In the genomic region with DNA sequence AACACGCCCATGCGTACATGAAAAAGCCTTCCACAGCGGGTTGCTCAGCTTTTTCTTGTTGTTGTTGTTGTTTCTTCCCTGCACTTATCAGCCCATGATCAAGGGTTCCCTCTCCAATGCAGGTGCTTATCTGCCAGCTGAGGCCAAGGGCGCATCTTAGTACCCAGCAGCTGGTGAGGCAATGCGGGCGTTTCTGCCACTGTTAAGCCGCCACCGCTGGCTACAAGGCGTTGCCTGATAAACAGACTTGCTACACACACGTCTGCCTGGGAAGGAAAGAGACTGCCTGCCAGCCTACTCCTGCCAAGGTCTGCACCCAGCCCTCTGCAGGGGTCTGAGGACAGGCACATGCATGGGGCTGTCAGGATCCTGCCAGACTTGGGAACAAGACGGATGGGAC, we compare ENCODE assay signal across 13 cellular contexts.
DNase-seq lines count a peak whose midpoint lies in the region; ATAC-seq lines count a peak whose summit lies in the region.
"Had no signal": no experiment of that assay in that cellular context is flagged by ENCODE, and none has a peak within 500 bp of the region (broad histone marks: within the 10 kb centered on the region; RNA-seq: fewer than 3 reads in every experiment).

No MANE protein-coding gene starts in this region.

- DNase-seq in activated T-cell treated with anti-CD3 and anti-CD28 coated beads for 1 hour (ENCODE audit: low read depth): peak; percentile 17
- no peak for DNase-seq in activated T-cell treated with anti-CD3 and anti-CD28 coated beads for 4 hours
- peak; percentile 51 for DNase-seq in activated T-cell treated with anti-CD3 and anti-CD28 coated beads, Interleukin-2, amount 50 U/mL, for 24 hours
- DNase-seq in left colon: no peak
- no peak for DNase-seq in OCI-M2 (lab: John Stamatoyannopoulos, UW; ENCODE audit: unreplicated experiment)
- DNase-seq in effector CD8-positive, alpha-beta T cell (lab: John Stamatoyannopoulos, UW): no peak
- DNase-seq: GF-D8, NCI-H2171 had no signal

- H3K4me1 Mint-ChIP-seq in activated T-cell treated with anti-CD3 and anti-CD28 coated beads, Interleukin-2, amount 50 U/mL, for 24 hours (ENCODE audit: low read depth): peaks cover 43% of the 10 kb centered on the region
- H3K4me1 Mint-ChIP-seq in stimulated activated naive CD8-positive, alpha-beta T cell treated with anti-CD3 and anti-CD28 coated beads, Interleukin-15, Interleukin-2, amounts not matched to agents 100 ng/mL and 50 ng/mL, for 24 hours (ENCODE audit: low read depth): peaks cover 45% of the 10 kb centered on the region
- H3K4me1 Mint-ChIP-seq: WTC11 had no signal

- H3K36me3 Mint-ChIP-seq in activated T-cell treated with anti-CD3 and anti-CD28 coated beads, Interleukin-2, amount 50 U/mL, for 24 hours (ENCODE audit: low read depth): no peaks in the 10 kb centered on the region
- H3K36me3 Mint-ChIP-seq in stimulated activated naive CD8-positive, alpha-beta T cell treated with anti-CD3 and anti-CD28 coated beads, Interleukin-15, Interleukin-2, amounts not matched to agents 100 ng/mL and 50 ng/mL, for 24 hours (ENCODE audit: low read depth): no peaks in the 10 kb centered on the region
- H3K36me3 Mint-ChIP-seq: natural killer cell treated with Interleukin-12 subunit alpha and Interleukin-12 subunit beta and Interleukin-15 and Interleukin-18, amount 100 ng/mL, for 72 hours; WTC11 had no signal

- H3K27ac Mint-ChIP-seq in activated T-cell treated with anti-CD3 and anti-CD28 coated beads, Interleukin-2, amount 50 U/mL, for 24 hours: peak overlapping the region; percentile 63
- H3K27ac Mint-ChIP-seq in stimulated activated naive CD8-positive, alpha-beta T cell treated with anti-CD3 and anti-CD28 coated beads, Interleukin-15, Interleukin-2, amounts not matched to agents 100 ng/mL and 50 ng/mL, for 24 hours: peak overlapping the region; percentile 36
- H3K27ac Mint-ChIP-seq: natural killer cell treated with Interleukin-12 subunit alpha and Interleukin-12 subunit beta and Interleukin-15 and Interleukin-18, amount 100 ng/mL, for 72 hours; WTC11 had no signal

- H3K4me3 Mint-ChIP-seq in activated T-cell treated with anti-CD3 and anti-CD28 coated beads, Interleukin-2, amount 50 U/mL, for 24 hours: peak overlapping the region; percentile 15
- H3K4me3 Mint-ChIP-seq in stimulated activated naive CD8-positive, alpha-beta T cell treated with anti-CD3 and anti-CD28 coated beads, Interleukin-15, Interleukin-2, amounts not matched to agents 100 ng/mL and 50 ng/mL, for 24 hours: no peak overlapping the region
- H3K4me3 Mint-ChIP-seq: natural killer cell treated with Interleukin-12 subunit alpha and Interleukin-12 subunit beta and Interleukin-15 and Interleukin-18, amount 100 ng/mL, for 72 hours; WTC11 had no signal

- intact Hi-C loops in left colon (cut with DNase I, micrococcal nuclease): no loop called here

- H3K9me3 Mint-ChIP-seq in activated T-cell treated with anti-CD3 and anti-CD28 coated beads, Interleukin-2, amount 50 U/mL, for 24 hours: peaks cover 10% of the 10 kb centered on the region
- H3K9me3 Mint-ChIP-seq in stimulated activated naive CD8-positive, alpha-beta T cell treated with anti-CD3 and anti-CD28 coated beads, Interleukin-15, Interleukin-2, amounts not matched to agents 100 ng/mL and 50 ng/mL, for 24 hours: peaks cover 11% of the 10 kb centered on the region
- H3K9me3 Mint-ChIP-seq: natural killer cell treated with Interleukin-12 subunit alpha and Interleukin-12 subunit beta and Interleukin-15 and Interleukin-18, amount 100 ng/mL, for 72 hours had no signal

- peak; percentile 38 for ATAC-seq in left colon
- no peak for ATAC-seq in GM18907 (IDR thresholded peaks at IDR 0.05; ENCODE audit: unreplicated experiment)
- ATAC-seq: HepG2; natural killer cell treated with Interleukin-12 subunit alpha and Interleukin-12 subunit beta and Interleukin-15 and Interleukin-18, amount 100 ng/mL, for 72 hours; WTC11 had no signal

- H3K27me3 Mint-ChIP-seq in activated T-cell treated with anti-CD3 and anti-CD28 coated beads, Interleukin-2, amount 50 U/mL, for 24 hours: no peaks in the 10 kb centered on the region
- H3K27me3 Mint-ChIP-seq in stimulated activated naive CD8-positive, alpha-beta T cell treated with anti-CD3 and anti-CD28 coated beads, Interleukin-15, Interleukin-2, amounts not matched to agents 100 ng/mL and 50 ng/mL, for 24 hours: no peaks in the 10 kb centered on the region

Comparison
In these comparisons a context has a peak if more than half of its experiments do, and no peak if none do; other contexts are left out.
1. DNase-seq: peak in activated T-cell treated with anti-CD3 and anti-CD28 coated beads for 1 hour (single experiment) and activated T-cell treated with anti-CD3 and anti-CD28 coated beads, Interleukin-2, amount 50 U/mL, for 24 hours (single experiment); none in activated T-cell treated with anti-CD3 and anti-CD28 coated beads for 4 hours (single experiment), left colon (0 of 2), OCI-M2 (single experiment) and effector CD8-positive, alpha-beta T cell (single experiment).